In the genomic region with DNA sequence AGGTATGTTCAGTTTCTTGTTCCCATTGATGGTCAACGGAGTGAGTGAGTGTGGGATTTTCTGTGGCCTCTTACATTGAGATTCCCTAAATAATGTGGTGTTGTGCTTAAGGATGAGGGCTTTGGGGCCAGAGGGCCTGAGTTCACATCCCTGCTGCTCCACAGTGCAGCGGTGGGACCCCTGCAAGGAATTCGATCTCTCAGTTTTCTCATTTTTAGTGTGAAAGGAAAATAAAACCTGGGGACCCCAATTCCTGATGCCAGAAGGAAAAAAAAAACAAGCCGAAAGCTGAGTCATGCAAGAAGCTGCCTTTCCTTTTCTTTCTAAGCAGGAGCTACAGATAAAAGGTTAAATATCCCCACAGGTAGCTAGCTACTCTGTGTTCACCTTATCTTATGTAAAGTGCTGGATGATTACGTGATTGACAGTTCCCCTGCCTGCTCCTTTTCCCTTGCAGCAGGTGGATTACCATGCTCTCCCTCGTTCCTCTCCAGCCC, we compare ENCODE assay signal across 11 cellular contexts.
DNase-seq lines count a peak whose midpoint lies in the region; ATAC-seq and TF ChIP-seq lines count a peak whose summit lies in the region.
"Had no signal": no experiment of that assay in that cellular context is flagged by ENCODE, and none has a peak within 500 bp of the region (broad histone marks: within the 10 kb centered on the region; RNA-seq: fewer than 3 reads in every experiment).

No MANE protein-coding gene starts in this region.

- no peaks in the 10 kb centered on the region for H3K27me3 Mint-ChIP-seq in effector memory CD8-positive, alpha-beta T cell

- no peaks in the 10 kb centered on the region for H3K9me3 Mint-ChIP-seq in effector memory CD8-positive, alpha-beta T cell

- no peaks in the 10 kb centered on the region for H3K36me3 Mint-ChIP-seq in effector memory CD8-positive, alpha-beta T cell (ENCODE audit: insufficient read depth)

- peak overlapping the region; percentile 62; the same call in 1 of the 2 replicates for H2AFZ ChIP-seq in DND-41 (ENCODE audit: low read depth, low read length)

- CTCF ChIA-PET in RWPE1 (lab: Yijun Ruan, JAX): no interaction called here

- POLR2A ChIA-PET in RWPE1 (lab: Yijun Ruan, JAX; ENCODE audit: low non-redundant PET): no interaction called here

- no peak for TF ChIP-seq CTCF in DND-41 (IDR thresholded peaks at IDR 0.05; ENCODE audit: borderline replicate concordance, extremely low read depth, low read length, poor library complexity, severe bottlenecking)
- no peak for TF ChIP-seq CTCF in GM13976 (IDR thresholded peaks at IDR 0.05; ENCODE audit: borderline replicate concordance, control extremely low read depth, extremely low read depth, insufficient read depth, missing control alignments)
- no peak for TF ChIP-seq CTCF in RWPE1 (conservative IDR thresholded peaks at IDR 0.05; ENCODE audit: low read depth)

- H3K27me3 ChIP-seq in DND-41 (ENCODE audit: insufficient read depth, low read length, poor library complexity) (no peaks in the 10 kb centered on the region), MG63 (no peaks in the 10 kb centered on the region)

- H3K4me1 Mint-ChIP-seq in effector memory CD8-positive, alpha-beta T cell (ENCODE audit: low read depth in 2 of 2): peaks cover 20 to 24% of the 10 kb centered on the region in 2 donors

- no peaks in the 10 kb centered on the region for H3K36me3 ChIP-seq in DND-41 (ENCODE audit: insufficient read depth, low read length)
- no peaks in the 10 kb centered on the region for H3K36me3 ChIP-seq in MG63

- ATAC-seq in DND-41 (ENCODE audit: insufficient read depth, low read depth) (peak; percentile 44), sciatic nerve (peak; percentile 62), GM18517 (IDR thresholded peaks at IDR 0.05; ENCODE audit: unreplicated experiment) (no peak)
- peak; percentile 22 for ATAC-seq in effector memory CD8-positive, alpha-beta T cell (replicated peaks)

- peak overlapping the region; percentile 44 for H3K4me2 ChIP-seq in DND-41 (ENCODE audit: insufficient read depth, low read length)

- peaks cover 21% of the 10 kb centered on the region for H3K4me1 ChIP-seq in DND-41 (ENCODE audit: insufficient read depth, low read length)

- DNase-seq in DND-41 (no peak), MG63 (no peak), sciatic nerve (ENCODE audit: low spot score) (no peak), GM13976 (ENCODE audit: low spot score) (no peak), RWPE1 (ENCODE audit: low spot score) (no peak)
- DNase-seq in effector memory CD8-positive, alpha-beta T cell: no peak
- no peak for DNase-seq in stimulated activated CD4-positive, alpha-beta T cell treated with anti-CD3 and anti-CD28 coated beads, Interleukin-4, amount 100 ng/mL, for 4 hours
- DNase-seq: activated gamma-delta T cell treated with Interleukin-2 at 50 U/mL for 16 hours, hippocampal formation, SHP77 had no signal

- H3K4me3 ChIP-seq in DND-41 (ENCODE audit: low read depth in 1 of 2, low read length in 2 of 2) (peak overlapping the region in 1 of 2 experiments; percentile 15; a peak in 1 of 4 replicates), MG63 (peak overlapping the region; percentile 38)

- peak overlapping the region; percentile 66 to 83 for H3K4me3 Mint-ChIP-seq in effector memory CD8-positive, alpha-beta T cell

- no peaks in the 10 kb centered on the region for H4K20me1 ChIP-seq in DND-41 (ENCODE audit: insufficient read depth, low read length)

- H3K27ac ChIP-seq in DND-41 (ENCODE audit: low read length) (peak overlapping the region; percentile 53), RWPE1 (no peak overlapping the region)

- peak overlapping the region; percentile 43; the same call in 1 of the 2 replicates for H3K9ac ChIP-seq in DND-41 (ENCODE audit: low read depth, low read length)

- intact Hi-C loops in sciatic nerve (cut with DNase I): no loop called here

- in situ Hi-C loops in GM13976 (cut with MboI; ENCODE audit: low sequenced_read_pairs, unreplicated experiment): no loop called here

- no peaks in the 10 kb centered on the region for H3K79me2 ChIP-seq in DND-41 (ENCODE audit: insufficient read depth, low read length)

- no peaks in the 10 kb centered on the region for H3K9me3 ChIP-seq in DND-41 (ENCODE audit: insufficient read depth, low read length, severe bottlenecking)
- no peaks in the 10 kb centered on the region for H3K9me3 ChIP-seq in MG63

- H3K27ac Mint-ChIP-seq in effector memory CD8-positive, alpha-beta T cell: peak overlapping the region; percentile 90 to 97
